11 cellular contexts compared by ENCODE assay signal in genomic region chr14:88729159-88729558, GRCh38.
DNase-seq lines count a peak whose midpoint lies in the region; ATAC-seq, FAIRE-seq and TF ChIP-seq lines count a peak whose summit lies in the region.
"Had no signal": no experiment of that assay in that cellular context is flagged by ENCODE, and none has a peak within 500 bp of the region (broad histone marks: within the 10 kb centered on the region; RNA-seq: fewer than 3 reads in every experiment).

No MANE protein-coding gene starts in this region.

- H3K27me3 Mint-ChIP-seq in Caco-2 (ENCODE audit: insufficient read depth, unreplicated experiment) (no peaks in the 10 kb centered on the region), astrocyte (ENCODE audit: low read depth, unreplicated experiment) (no peaks in the 10 kb centered on the region)

- H3K27ac Mint-ChIP-seq in Caco-2 (ENCODE audit: unreplicated experiment) (no peak overlapping the region), astrocyte (ENCODE audit: unreplicated experiment) (no peak overlapping the region)

- intact Hi-C loops in Caco-2 (cut with micrococcal nuclease; ENCODE audit: unreplicated experiment): loop anchor here (5.0 kb wide), 1 partner anchor 283 kb away; no protein-coding TSS in a partner anchor
- intact Hi-C loops in sigmoid colon (cut with DNase I): no loop called here

- no peak for TF ChIP-seq EP300 in sigmoid colon (IDR thresholded peaks at IDR 0.05)

- DNase-seq in Caco-2 (no peak), astrocyte (ENCODE audit: low read depth) (no peak), myocyte (ENCODE audit: low read depth) (peak; percentile 2), hypothalamus (lab: John Stamatoyannopoulos, UW) (no peak), sigmoid colon (no peak), activated gamma-delta T cell (lab: John Stamatoyannopoulos, UW) (no peak)
- DNase-seq: activated CD4-positive, CD25-positive, alpha-beta regulatory T cell; central memory CD4-positive, alpha-beta T cell had no signal

- H3K4me2 ChIP-seq in astrocyte (ENCODE audit: low read length): no peak overlapping the region

- no peaks in the 10 kb centered on the region for H3K9me3 ChIP-seq in Caco-2
- no peaks in the 10 kb centered on the region for H3K9me3 ChIP-seq in astrocyte (ENCODE audit: insufficient read depth, low read depth, low read length)
- H3K9me3 ChIP-seq in sigmoid colon: no peaks in the 10 kb centered on the region
- H3K9me3 ChIP-seq: suprapubic skin had no signal

- H3K27me3 ChIP-seq in Caco-2 (replicated peaks; ENCODE audit: control insufficient read depth, insufficient read depth, low read length) (no peaks in the 10 kb centered on the region; the same call in 1 of the 2 replicates), astrocyte (ENCODE audit: insufficient read depth, low read length) (no peaks in the 10 kb centered on the region), sigmoid colon (no peaks in the 10 kb centered on the region)
- H3K27me3 ChIP-seq: suprapubic skin had no signal

- no peak for FAIRE-seq in astrocyte (lab: Jason Lieb, UNC)

- H3K36me3 Mint-ChIP-seq in Caco-2 (ENCODE audit: insufficient read depth, unreplicated experiment) (no peaks in the 10 kb centered on the region), astrocyte (ENCODE audit: low read depth, unreplicated experiment) (no peaks in the 10 kb centered on the region)

- no peaks in the 10 kb centered on the region for H3K79me2 ChIP-seq in astrocyte (ENCODE audit: insufficient read depth, low read length)

- no peaks in the 10 kb centered on the region for H4K20me1 ChIP-seq in astrocyte (ENCODE audit: insufficient read depth, low read length)

- H3K4me1 Mint-ChIP-seq in Caco-2 (ENCODE audit: low read depth, unreplicated experiment): no peaks in the 10 kb centered on the region
- H3K4me1 Mint-ChIP-seq in astrocyte (ENCODE audit: low read depth, unreplicated experiment): no peaks in the 10 kb centered on the region

- CTCF ChIA-PET in Caco-2 (lab: Charles Lee): no interaction called here

- POLR2A ChIA-PET in Caco-2 (lab: Charles Lee): no interaction called here

- no peaks in the 10 kb centered on the region for H3K4me1 ChIP-seq in Caco-2
- no peaks in the 10 kb centered on the region for H3K4me1 ChIP-seq in astrocyte (ENCODE audit: insufficient read depth, low read length)
- no peaks in the 10 kb centered on the region for H3K4me1 ChIP-seq in sigmoid colon
- H3K4me1 ChIP-seq: suprapubic skin had no signal

- no peaks in the 10 kb centered on the region for H3K9me3 Mint-ChIP-seq in Caco-2 (ENCODE audit: unreplicated experiment)
- H3K9me3 Mint-ChIP-seq in astrocyte (ENCODE audit: unreplicated experiment): peaks cover 6% of the 10 kb centered on the region

- H2AFZ ChIP-seq in astrocyte (ENCODE audit: low read depth, low read length): no peak overlapping the region

- ATAC-seq in HG03159 (IDR thresholded peaks at IDR 0.05; ENCODE audit: unreplicated experiment) (peak; percentile 56), HG03565 (IDR thresholded peaks at IDR 0.05; ENCODE audit: unreplicated experiment) (no peak)

- no peak for TF ChIP-seq POLR2A in sigmoid colon (IDR thresholded peaks at IDR 0.05)

- no peak overlapping the region for H3K9ac ChIP-seq in astrocyte (ENCODE audit: low read length)

- TF ChIP-seq CTCF in Caco-2 (IDR thresholded peaks at IDR 0.05; ENCODE audit: insufficient read depth in 1 of 2, low read depth in 1 of 2, low read length in 1 of 2, severe bottlenecking in 1 of 2, unreplicated experiment in 1 of 2): peak; percentile 25 to 45
- TF ChIP-seq CTCF in astrocyte (IDR thresholded peaks at IDR 0.05; ENCODE audit: insufficient read depth, low read depth, low read length): peak; percentile 32
- no peak for TF ChIP-seq CTCF in sigmoid colon (IDR thresholded peaks at IDR 0.05)

- H3K27ac ChIP-seq in astrocyte (ENCODE audit: low read depth, low read length) (no peak overlapping the region), sigmoid colon (no peak overlapping the region)
- H3K27ac ChIP-seq: suprapubic skin had no signal

- no peaks in the 10 kb centered on the region for H3K36me3 ChIP-seq in Caco-2 (ENCODE audit: control insufficient read depth, insufficient read depth, low read length)
- no peaks in the 10 kb centered on the region for H3K36me3 ChIP-seq in astrocyte (ENCODE audit: insufficient read depth, low read length)
- H3K36me3 ChIP-seq in sigmoid colon: no peaks in the 10 kb centered on the region
- H3K36me3 ChIP-seq: suprapubic skin had no signal

- H3K4me3 ChIP-seq in Caco-2 (ENCODE audit: low read depth, low read length) (no peak overlapping the region), astrocyte (ENCODE audit: insufficient read depth, low read depth, low read length) (no peak overlapping the region), sigmoid colon (no peak overlapping the region)
- H3K4me3 ChIP-seq: suprapubic skin had no signal

- H3K4me3 Mint-ChIP-seq in Caco-2 (ENCODE audit: unreplicated experiment): no peak overlapping the region
- H3K4me3 Mint-ChIP-seq in astrocyte (ENCODE audit: unreplicated experiment): no peak overlapping the region

- no TSS peak for BruUV-seq in Caco-2 (replicated peaks; lab: Mats Ljungman, UMichigan)

Comparison
In these comparisons a context has a peak if more than half of its experiments do, and no peak if none do; other contexts are left out.
1. CTCF ChIP-seq: peak in Caco-2 (2 of 2) and astrocyte (single experiment); none in sigmoid colon (0 of 4).